In the genomic region with DNA sequence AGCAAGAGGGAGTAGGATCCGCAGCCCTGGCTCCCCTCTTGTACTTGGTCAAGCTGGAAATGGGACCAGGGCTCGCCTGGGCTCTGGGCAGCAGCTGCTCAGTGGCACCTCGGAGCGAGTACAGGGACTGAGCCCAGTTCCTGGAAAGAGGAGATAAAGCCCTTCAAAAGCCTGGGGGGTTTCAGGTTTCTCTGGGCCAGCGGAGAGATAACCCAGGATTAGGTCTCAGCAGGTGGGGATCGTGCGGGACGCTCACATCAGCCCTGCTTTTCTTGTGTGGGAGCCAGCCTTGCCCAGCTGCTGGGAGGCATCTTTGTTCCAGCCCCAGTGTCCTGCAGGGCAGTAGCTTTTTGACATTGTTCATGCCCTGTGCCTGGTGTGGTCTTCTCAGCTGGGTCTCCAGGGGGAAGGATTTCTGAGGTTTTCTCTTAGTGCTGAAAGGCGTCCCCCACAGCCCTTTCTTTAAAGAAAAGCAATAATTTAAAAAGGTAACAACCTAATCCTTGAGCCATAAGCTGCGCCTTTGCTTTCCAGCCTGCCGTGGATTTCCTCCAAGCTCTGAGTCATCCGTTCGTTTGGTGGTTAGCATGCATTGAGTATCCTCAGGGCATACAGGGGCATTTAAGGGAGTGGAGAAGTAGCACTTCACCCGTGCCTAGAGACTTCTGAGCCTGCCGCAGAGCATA, we compare ENCODE assay signal across 7 cellular contexts. TPM values are rescaled to one million over a fixed set of nuclear protein-coding genes. Genes with fewer than 3 reads are reported as not detected.
DNase-seq lines count a peak whose midpoint lies in the region; ATAC-seq and TF ChIP-seq lines count a peak whose summit lies in the region.

No MANE protein-coding gene starts in this region.

- intact Hi-C loops in PC-3 (cut with micrococcal nuclease), result loop anchor here (2.0 to 10.0 kb wide), 6 partner anchors 38 to 379 kb away; no protein-coding TSS in a partner anchor

- H3K9ac ChIP-seq in PC-3 (ENCODE audit: low read length), result peak overlapping the region; percentile 79

- H3K4me1 ChIP-seq in PC-3 (ENCODE audit: insufficient read depth, low read length), result peaks cover 62% of the 10 kb centered on the region
- no peaks in the 10 kb centered on the region for H3K4me1 ChIP-seq in muscle layer of duodenum (ENCODE audit: control insufficient read depth in 1 of 2, insufficient read depth in 2 of 2, low read length in 2 of 2)

- H3K9me2 ChIP-seq in PC-3 (replicated peaks; ENCODE audit: low read length), result no peaks in the 10 kb centered on the region

- H3K9me3 ChIP-seq in PC-3 (ENCODE audit: low read length) (no peaks in the 10 kb centered on the region), muscle layer of duodenum (ENCODE audit: control insufficient read depth in 1 of 2, low read length in 2 of 2) (no peaks in the 10 kb centered on the region)

- no peaks in the 10 kb centered on the region for H3K27me3 ChIP-seq in PC-3 (ENCODE audit: low read length)
- H3K27me3 ChIP-seq in muscle layer of duodenum (ENCODE audit: low read depth, low read length), result peaks cover 8% of the 10 kb centered on the region

- peak; percentile 62 for ATAC-seq in PC-3
- peak; percentile 86 for ATAC-seq in esophagus mucosa

- DNase-seq in HPDE6-E6E7 (ENCODE audit: extremely low spot score), result peak; percentile 80
- DNase-seq in PC-3, result peak; percentile 96
- DNase-seq in middle frontal gyrus (ENCODE audit: extremely low spot score, low spot score), result no peak
- DNase-seq in GM10248 (ENCODE audit: extremely low spot score), result no peak
- no peak for DNase-seq in NCI-H1930 (lab: John Stamatoyannopoulos, UW)

- no peaks in the 10 kb centered on the region for H3F3A ChIP-seq in PC-3 (ENCODE audit: low read length, unreplicated experiment)

- H3K27ac ChIP-seq in PC-3 (ENCODE audit: low read length) (peak overlapping the region; percentile 90), muscle layer of duodenum (ENCODE audit: low read length) (peak overlapping the region; percentile 92)

- H3K4me2 ChIP-seq in PC-3 (ENCODE audit: low read length), result peak overlapping the region; percentile 99

- TF ChIP-seq CTCF in PC-3 (conservative IDR thresholded peaks at IDR 0.05; ENCODE audit: low read depth, low read length) (no peak), GM10248 (IDR thresholded peaks at IDR 0.05; ENCODE audit: control extremely low read depth, extremely low read depth, low read depth, missing control alignments) (no peak)

- H3K36me3 ChIP-seq in PC-3 (ENCODE audit: low read depth, low read length) (no peaks in the 10 kb centered on the region), muscle layer of duodenum (ENCODE audit: control insufficient read depth in 1 of 2, insufficient read depth in 2 of 2, low read length in 2 of 2) (peaks cover 7 to 11% of the 10 kb centered on the region in 2 donors)

- H2AFZ ChIP-seq in PC-3 (ENCODE audit: low read length), result peak overlapping the region; percentile 81

- POLR2A ChIA-PET in PC-3 (lab: Charles Lee; ENCODE audit: unreplicated experiment) (interaction anchor here (0.6 to 1.0 kb wide), 2 partner anchors 11 to 92 kb away, joined by 3 to 8 read pairs; no protein-coding TSS in a partner anchor), GM10248 (lab: Yijun Ruan, JAX) (interaction anchor here (0.6 kb wide), 1 partner anchor 34 kb away, joined by 9 read pairs; no protein-coding TSS in a partner anchor)

- no peaks in the 10 kb centered on the region for H4K20me1 ChIP-seq in PC-3 (ENCODE audit: low read length)

- BruUV-seq in PC-3 (replicated peaks; lab: Mats Ljungman, UMichigan), result no TSS peak

- H3K4me3 ChIP-seq in PC-3 (ENCODE audit: low read length) (peak overlapping the region; percentile 75), muscle layer of duodenum (ENCODE audit: low read depth in 1 of 2, low read length in 2 of 2) (peak overlapping the region; percentile 64 to 72)

- CTCF ChIA-PET in PC-3 (lab: Charles Lee) (interaction anchor here (0.7 kb wide), 1 partner anchor 881 kb away, joined by 3 read pairs; no protein-coding TSS in a partner anchor), GM10248 (lab: Yijun Ruan, JAX) (interaction anchor here (1.2 kb wide), 2 partner anchors 16 to 22 kb away, joined by 3 read pairs; no protein-coding TSS in a partner anchor)

- peaks cover 10% of the 10 kb centered on the region for H3K79me2 ChIP-seq in PC-3 (ENCODE audit: low read length)

RNA-seq across cellular contexts. Expression of gene TNC, which starts 0.7 kb away (rescaled TPM):
- total RNA-seq in PC-3 (2014; rRNA removed), result 60.1 and 71.0 TPM in 2 replicates
- 56.6 TPM for total RNA-seq in esophagus mucosa

Comparison
In these comparisons a context has a peak if more than half of its experiments do, and no peak if none do; other contexts are left out.
1. DNase-seq: peak in HPDE6-E6E7 (single experiment) and PC-3 (single experiment); none in middle frontal gyrus (single experiment), GM10248 (single experiment) and NCI-H1930 (0 of 2).